ENCODE assay signal across 14 cellular contexts in the genomic region with DNA sequence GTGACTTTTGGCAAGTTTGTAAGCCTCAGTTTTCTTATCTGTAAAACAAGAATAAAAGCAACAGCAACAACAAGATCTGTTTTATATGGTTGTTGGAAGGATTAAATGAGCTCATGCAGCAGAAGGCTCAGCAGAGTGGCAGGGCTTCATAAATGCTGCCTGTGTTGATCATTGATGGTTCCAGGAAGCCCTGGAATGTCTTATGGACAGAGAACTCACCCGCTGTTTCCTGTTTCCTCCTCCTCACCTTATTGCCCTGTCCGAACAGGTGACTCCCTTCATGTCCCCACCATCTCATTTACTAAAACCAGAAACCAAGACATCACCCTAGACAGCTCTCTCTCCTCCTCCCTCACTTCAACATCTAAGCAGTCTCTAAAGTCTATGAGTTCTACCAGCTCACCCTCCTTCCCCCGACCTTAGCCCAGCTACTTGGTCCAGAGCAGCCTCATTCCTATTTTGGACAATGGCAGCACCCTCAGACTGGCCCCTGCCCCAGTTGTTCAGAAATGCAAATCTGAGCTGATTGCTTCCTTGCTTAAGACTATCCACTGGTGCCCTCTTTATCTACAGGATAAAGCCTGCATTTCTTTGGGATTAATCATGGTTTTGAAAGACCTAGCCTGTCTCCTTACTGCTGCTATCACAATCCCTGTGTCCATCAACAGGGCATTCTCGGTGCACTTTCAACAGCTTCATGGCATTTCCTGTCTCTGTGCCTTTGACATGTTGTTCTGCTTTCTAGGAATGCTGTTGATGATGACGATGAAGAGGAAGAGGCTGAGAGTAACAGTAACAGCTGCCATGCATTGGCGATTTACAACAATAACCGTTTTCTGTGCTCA. TPM values are rescaled to one million over a fixed set of nuclear protein-coding genes. Genes with fewer than 3 reads are reported as not detected.
DNase-seq lines count a peak whose midpoint lies in the region; ATAC-seq lines count a peak whose summit lies in the region.
"Had no signal": no experiment of that assay in that cellular context is flagged by ENCODE, and none has a peak within 500 bp of the region (broad histone marks: within the 10 kb centered on the region; RNA-seq: fewer than 3 reads in every experiment).

No MANE protein-coding gene starts in this region.

- DNase-seq in Daoy (ENCODE audit: low read depth) (peak; percentile 48), M059J (ENCODE audit: low read depth) (peak; percentile 83), dermis microvascular lymphatic vessel endothelial cell (ENCODE audit: low read depth in 2 of 2) (peak; percentile 43 to 91), posterior cingulate gyrus (no peak), NCI-H2171 treated with DMSO at 0.1 percent for 48 hours (lab: John Stamatoyannopoulos, UW) (no peak), NCI-H748 (lab: John Stamatoyannopoulos, UW; ENCODE audit: unreplicated experiment) (no peak)
- DNase-seq: amniotic stem cell, lower lobe of right lung, T-cell had no signal

- H3K27ac ChIP-seq in mesodermal cell (ENCODE audit: low read depth, low read length, severe bottlenecking) = peak overlapping the region; percentile 57
- H3K27ac ChIP-seq: lower lobe of right lung, right atrium auricular region, vagina had no signal

- H3K4me1 ChIP-seq in mesodermal cell (ENCODE audit: control insufficient read depth, insufficient read depth, low read length, poor library complexity, severe bottlenecking) = peaks cover 44% of the 10 kb centered on the region
- H3K4me1 ChIP-seq: lower lobe of right lung, right atrium auricular region, vagina had no signal

- intact Hi-C loops in posterior cingulate gyrus (cut with DNase I) = no loop called here

- no peak overlapping the region for H3K4me3 ChIP-seq in mesodermal cell (ENCODE audit: extremely low read depth, insufficient read depth, low read length, poor library complexity, severe bottlenecking)
- H3K4me3 ChIP-seq: K562, lower lobe of right lung, right atrium auricular region, vagina had no signal

- H3K36me3 ChIP-seq in mesodermal cell (ENCODE audit: control insufficient read depth, insufficient read depth, low read length) = no peaks in the 10 kb centered on the region
- H3K36me3 ChIP-seq: lower lobe of right lung, right atrium auricular region, vagina had no signal

- no peaks in the 10 kb centered on the region for H3K9me3 ChIP-seq in mesodermal cell (ENCODE audit: control insufficient read depth, low read length)
- H3K9me3 ChIP-seq: lower lobe of right lung, right atrium auricular region, vagina had no signal

- WGBS in mesodermal cell (ENCODE audit: insufficient coverage in 2 of 2), 2 experiments = 68 to 71% methylated on average over 7 of the region's 7 CpGs

- ATAC-seq in GM18868 (IDR thresholded peaks at IDR 0.05; ENCODE audit: unreplicated experiment) = no peak
- ATAC-seq: K562, lower lobe of right lung, T-cell had no signal

RNA-seq across cellular contexts. Expression of gene GSG1, which starts 21.4 kb away (rescaled TPM):
- 0.06 TPM in 1 of 2 replicates, not detected in the other for total RNA-seq in Daoy (2014; rRNA removed; shearing (Covaris generic))
- total RNA-seq in M059J (2014; rRNA removed; shearing (Covaris generic)) = not detected in 2 replicates
- not detected in 2 replicates for total RNA-seq in dermis microvascular lymphatic vessel endothelial cell
- 0.44 TPM for polyA plus RNA-seq in mesodermal cell (2013, experiment 1 of 2)
- polyA plus RNA-seq in mesodermal cell (2013, experiment 2 of 2) = 0.35 TPM
- total RNA-seq: K562, lower lobe of right lung, right atrium auricular region, T-cell, vagina had no signal
- polyA plus RNA-seq: K562 had no signal

Comparison
In these comparisons a context has a peak if more than half of its experiments do, and no peak if none do; other contexts are left out.
1. DNase-seq: peak in Daoy (single experiment), M059J (single experiment) and dermis microvascular lymphatic vessel endothelial cell (2 of 2); none in posterior cingulate gyrus (0 of 10), NCI-H2171 treated with DMSO at 0.1 percent for 48 hours (single experiment) and NCI-H748 (single experiment).